8 cellular contexts compared by ENCODE assay signal in genomic region chr9:36995927-36996471, GRCh38. TPM values are rescaled to one million over a fixed set of nuclear protein-coding genes. Genes with fewer than 3 reads are reported as not detected.
DNase-seq lines count a peak whose midpoint lies in the region; ATAC-seq lines count a peak whose summit lies in the region.

No MANE protein-coding gene starts in this region.

- ATAC-seq in HG02973 (IDR thresholded peaks at IDR 0.05; ENCODE audit: unreplicated experiment) (peak; percentile 22), HG02884 (IDR thresholded peaks at IDR 0.05; ENCODE audit: unreplicated experiment) (no peak)
- peak; percentile 50 for ATAC-seq in stimulated activated naive CD8-positive, alpha-beta T cell treated with anti-CD3 and anti-CD28 coated beads, Interleukin-15, Interleukin-2, amounts not matched to agents 100 U/mL and 50 U/mL, for 24 hours

- DNase-seq in GDM1 (lab: John Stamatoyannopoulos, UW) (peak; percentile 60), NCI-H524 treated with DMSO at 0.1 percent for 48 hours (lab: John Stamatoyannopoulos, UW) (peak; percentile 37), myocyte (ENCODE audit: low read depth) (peak; percentile 49)
- peak; percentile 71 for DNase-seq in activated CD4-positive, alpha-beta T cell treated with anti-CD3 and anti-CD28 coated beads for 48 hours
- DNase-seq in effector CD8-positive, alpha-beta T cell (lab: John Stamatoyannopoulos, UW): peak; percentile 17
- peak; percentile 68 for DNase-seq in stimulated activated naive CD8-positive, alpha-beta T cell treated with anti-CD3 and anti-CD28 coated beads, Interleukin-15, Interleukin-2, amounts not matched to agents 100 U/mL and 50 U/mL, for 24 hours

RNA-seq across cellular contexts. Expression of gene PAX5, which starts 38.1 kb away (rescaled TPM):
- not detected in 2 replicates for total RNA-seq in myocyte
- polyA plus RNA-seq in myocyte (2012): not detected

Comparison
In these comparisons a context has a peak if more than half of its experiments do, and no peak if none do; other contexts are left out.
1. DNase-seq: peak in every context shown above with its lines; median percentile 71 in activated CD4-positive, alpha-beta T cell treated with anti-CD3 and anti-CD28 coated beads for 48 hours; 68 in stimulated activated naive CD8-positive, alpha-beta T cell treated with anti-CD3 and anti-CD28 coated beads, Interleukin-15, Interleukin-2, amounts not matched to agents 100 U/mL and 50 U/mL, for 24 hours; 60 in GDM1; 49 in myocyte; 37 in NCI-H524 treated with DMSO at 0.1 percent for 48 hours; 17 in effector CD8-positive, alpha-beta T cell.